In the genomic region with DNA sequence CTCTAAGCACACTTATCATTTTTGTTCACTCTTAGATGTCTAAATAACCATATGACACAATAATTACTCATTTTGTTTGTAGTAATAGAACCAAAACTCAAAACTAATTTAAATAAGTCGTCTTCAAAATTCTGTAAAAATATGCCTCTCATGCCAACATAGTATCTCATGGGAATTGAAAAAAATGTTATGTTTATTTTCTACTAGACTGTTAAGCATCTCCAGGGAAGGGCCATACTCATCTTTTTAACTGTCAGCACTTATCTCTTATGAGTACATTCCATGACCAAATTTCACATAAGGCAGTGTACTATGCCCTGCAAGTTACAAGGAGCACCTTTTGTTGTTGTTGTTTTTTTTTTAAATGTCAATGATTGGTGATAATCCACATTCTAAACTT, we compare ENCODE assay signal across 1 cellular context.
TF ChIP-seq lines count a peak whose summit lies in the region.

No MANE protein-coding gene starts in this region.

TF ChIP-seq in HepG2, 621 proteins besides CTCF, POLR2A, EP300 and RAD21:
- TF ChIP-seq MLLT10 (CRISPR knock-in tag; IDR thresholded peaks at IDR 0.05) (no peak), MAFK (conservative IDR thresholded peaks at IDR 0.05 in 1 of 2, IDR thresholded peaks at IDR 0.05 in 1 of 2; ENCODE audit: low read length in 2 of 2) (0 out of 4 replicates have a peak, but pooled peaks of 1 of the 2 experiments have one; percentile 5)
